Comparison of ENCODE assay signal across 14 cellular contexts in the genomic region with DNA sequence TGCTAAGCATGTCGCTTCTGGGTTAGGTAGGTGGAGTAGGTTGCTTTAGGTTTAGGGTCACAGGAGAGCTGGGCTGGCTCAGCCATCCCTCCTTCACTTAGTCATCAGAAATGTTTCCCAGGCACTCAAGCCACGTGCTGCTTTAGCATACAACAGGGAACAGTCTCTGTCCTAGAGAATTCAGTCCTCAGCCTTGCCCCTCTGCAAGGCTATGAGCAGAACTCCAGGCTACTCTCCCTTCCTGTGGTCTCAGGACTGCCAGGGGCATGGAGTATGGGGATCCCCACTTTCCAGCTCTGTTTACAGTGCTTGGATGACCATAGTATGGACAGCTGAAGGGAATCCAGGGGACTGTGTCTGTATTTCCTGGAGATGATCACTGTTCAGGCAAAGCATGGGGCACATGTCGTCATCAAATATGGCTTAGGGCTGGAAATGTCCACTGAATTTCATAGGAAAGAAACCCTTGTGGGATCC. TPM values are rescaled to one million over a fixed set of nuclear protein-coding genes. Genes with fewer than 3 reads are reported as not detected.
DNase-seq lines count a peak whose midpoint lies in the region; ATAC-seq and TF ChIP-seq lines count a peak whose summit lies in the region.
"Had no signal": no experiment of that assay in that cellular context is flagged by ENCODE, and none has a peak within 500 bp of the region (broad histone marks: within the 10 kb centered on the region; RNA-seq: fewer than 3 reads in every experiment).

No MANE protein-coding gene starts in this region.

- no peaks in the 10 kb centered on the region for H3K9me3 ChIP-seq in ascending aorta
- H3K9me3 ChIP-seq: esophagus squamous epithelium, lower lobe of right lung, Peyer's patch had no signal

- H3K27ac ChIP-seq in foreskin keratinocyte (no peak overlapping the region), ascending aorta (no peak overlapping the region)
- H3K27ac ChIP-seq: lower lobe of right lung, Peyer's patch had no signal

- TF ChIP-seq CTCF in foreskin keratinocyte (conservative IDR thresholded peaks at IDR 0.05) (no peak), ascending aorta (IDR thresholded peaks at IDR 0.05) (no peak)

- H3K27me3 ChIP-seq in foreskin keratinocyte (no peaks in the 10 kb centered on the region), ascending aorta (no peaks in the 10 kb centered on the region)
- H3K27me3 ChIP-seq: esophagus squamous epithelium, Peyer's patch had no signal

- DNase-seq in cardiac septum (ENCODE audit: low spot score) (peak; percentile 41), Right ventricle myocardium inferior (ENCODE audit: missing footprints) (no peak), SW480 (ENCODE audit: low spot score) (peak; percentile 70), foreskin keratinocyte (peak in 1 of 2 donors; percentile 64), ascending aorta (ENCODE audit: low spot score in 2 of 2) (no peak), NCI-H345 (lab: John Stamatoyannopoulos, UW) (no peak), left colon (no peak)
- DNase-seq: activated CD4-positive, alpha-beta T cell treated with anti-CD3 and anti-CD28 coated beads, Interleukin-2, amount 10 ng/mL, durations not matched to agents 7 days and 5 days; activated naive CD8-positive, alpha-beta T cell treated with anti-CD3 and anti-CD28 coated beads for 36 hours; esophagus squamous epithelium; lower lobe of right lung; NCI-H1048 had no signal

- H3K4me1 ChIP-seq in foreskin keratinocyte = peaks cover 21% of the 10 kb centered on the region
- peaks cover 2 to 14% of the 10 kb centered on the region in 2 donors for H3K4me1 ChIP-seq in ascending aorta
- H3K4me1 ChIP-seq: Peyer's patch had no signal

- intact Hi-C loops in cardiac septum (cut with DNase I) (no loop called here), Right ventricle myocardium inferior (cut with DNase I) (no loop called here), ascending aorta (cut with DNase I) (no loop called here), left colon (cut with DNase I, micrococcal nuclease) (no loop called here)

- no peak for ATAC-seq in Right ventricle myocardium inferior
- ATAC-seq in foreskin keratinocyte = peak; percentile 72
- no peak for ATAC-seq in left colon
- no peak for ATAC-seq in HG03342 (IDR thresholded peaks at IDR 0.05; ENCODE audit: unreplicated experiment)

- H3K36me3 ChIP-seq in ascending aorta = no peaks in the 10 kb centered on the region
- H3K36me3 ChIP-seq: esophagus squamous epithelium, lower lobe of right lung, Peyer's patch had no signal

- no peak overlapping the region for H3K4me3 ChIP-seq in ascending aorta
- H3K4me3 ChIP-seq: esophagus squamous epithelium, lower lobe of right lung, Peyer's patch had no signal

RNA-seq across cellular contexts. Expression of a gene that starts 7.5 kb away (rescaled TPM):
- total RNA-seq in cardiac septum (15.2 TPM), Right ventricle myocardium inferior (4.1 TPM), foreskin keratinocyte (1.8 and 4.3 TPM in 2 replicates), ascending aorta (7.2 TPM), left colon (1 to 10 TPM in 1 of 2 donors, under 1 TPM in 1; 0.61 to 1.8 TPM)
- 0.31 and 0.87 TPM in 2 replicates for polyA plus RNA-seq in foreskin keratinocyte

Comparison
In these comparisons a context has a peak if more than half of its experiments do, and no peak if none do; other contexts are left out.
1. DNase-seq: peak in cardiac septum (single experiment) and SW480 (single experiment); none in Right ventricle myocardium inferior (single experiment), ascending aorta (0 of 2), NCI-H345 (single experiment) and left colon (0 of 2).